ENCODE assay signal across 1 cellular context in genomic region chr3:13299531-13300155, GRCh38.
TF ChIP-seq lines count a peak whose summit lies in the region.

No MANE protein-coding gene starts in this region.

TF ChIP-seq in H1, 55 proteins besides CTCF, POLR2A, EP300 and RAD21 (continued from another document):
- TF ChIP-seq YY1 (IDR thresholded peaks at IDR 0.05; ENCODE audit: low read depth, low read length) (no peak), BACH1 (IDR thresholded peaks at IDR 0.05; ENCODE audit: low read length) (no peak), PHF8 (conservative IDR thresholded peaks at IDR 0.05; ENCODE audit: low read depth, low read length) (no peak)
